ENCODE assay signal across 19 cellular contexts in genomic region chr1:230044729-230045128, GRCh38.
"Had no signal": no experiment of that assay in that cellular context is flagged by ENCODE, and none has a peak within 500 bp of the region (broad histone marks: within the 10 kb centered on the region; RNA-seq: fewer than 3 reads in every experiment).

No MANE protein-coding gene starts in this region.

- H3K36me3 ChIP-seq: esophagus squamous epithelium, gastrocnemius medialis, heart right ventricle, left lung, lower lobe of right lung had no signal

- H3K27me3 ChIP-seq: dorsolateral prefrontal cortex, gastrocnemius medialis had no signal

- H3K4me3 ChIP-seq: coronary artery, dorsolateral prefrontal cortex, esophagus squamous epithelium, gastrocnemius medialis, heart right ventricle, left lung, lower lobe of right lung, mucosa of descending colon had no signal

- H3K9me3 ChIP-seq: esophagus squamous epithelium, gastrocnemius medialis, heart right ventricle, left lung, lower lobe of right lung, mucosa of descending colon had no signal

- H3K4me1 ChIP-seq: esophagus squamous epithelium, heart right ventricle, left lung, lower lobe of right lung had no signal

- DNase-seq: dermis blood vessel endothelial cell; dorsolateral prefrontal cortex; effector CD4-positive, alpha-beta T cell; effector memory CD4-positive, alpha-beta T cell; esophagus squamous epithelium; foreskin fibroblast; foreskin melanocyte; gastrocnemius medialis; glutamatergic neuron; head of caudate nucleus; heart right ventricle; hippocampal formation; left cardiac atrium; left lung; left ventricle myocardium superior; lower lobe of right lung; mesenchymal stem cell; mucosa of descending colon had no signal

- H3K27ac ChIP-seq: coronary artery, dorsolateral prefrontal cortex, esophagus squamous epithelium, gastrocnemius medialis, heart right ventricle, left lung, lower lobe of right lung had no signal
